In genomic region chr14:104138098-104138890, GRCh38 we compare ENCODE assay signal across 8 cellular contexts. TPM values are rescaled to one million over a fixed set of nuclear protein-coding genes. Genes with fewer than 3 reads are reported as not detected.
DNase-seq lines count a peak whose midpoint lies in the region; ATAC-seq and TF ChIP-seq lines count a peak whose summit lies in the region.

Gene KIF26A (plus strand): TSS chr14:104138587. CDS start chr14:104138723, 136 bp downstream.

- peak within 1 kb of the TSS; percentile 14 for H2AFZ ChIP-seq in neural cell (ENCODE audit: low read depth, low read length)

- POLR2A ChIA-PET in activated CD4-positive, alpha-beta T cell treated with anti-CD3 and anti-CD28 coated beads for 36 hours (lab: Charles Lee), result no interaction called here

- TF ChIP-seq POLR2A in erythroblast (IDR thresholded peaks at IDR 0.05; ENCODE audit: low read length), result peak; percentile 40

- peak; percentile 23 for ATAC-seq in activated CD4-positive, alpha-beta T cell treated with anti-CD3 and anti-CD28 coated beads for 36 hours
- ATAC-seq in HG02970 (IDR thresholded peaks at IDR 0.05; ENCODE audit: low FRiP score, unreplicated experiment), result no peak

- H3K27me3 ChIP-seq in neural cell (ENCODE audit: insufficient read depth, low read depth, low read length), result peaks cover 29% of the 10 kb centered on the region

- H3K36me3 Mint-ChIP-seq in activated CD4-positive, alpha-beta T cell treated with anti-CD3 and anti-CD28 coated beads for 36 hours (ENCODE audit: low read depth), result no peaks in the 10 kb centered on the region

- H3F3A ChIP-seq in neural cell (ENCODE audit: insufficient read depth, low read length, poor library complexity, severe bottlenecking), result no peaks in the 10 kb centered on the region

- no peak for TF ChIP-seq EP300 in neural cell (conservative IDR thresholded peaks at IDR 0.05; ENCODE audit: poor library complexity, severe bottlenecking)

- H3K4me3 Mint-ChIP-seq in activated CD4-positive, alpha-beta T cell treated with anti-CD3 and anti-CD28 coated beads for 36 hours, result peak within 1 kb of the TSS; percentile 36

- peak; percentile 52 for DNase-seq in activated CD4-positive, alpha-beta T cell treated with anti-CD3 and anti-CD28 coated beads for 36 hours
- DNase-seq in activated CD4-positive, alpha-beta T cell treated with anti-CD3 and anti-CD28 coated beads for 1 hour, result no peak
- peak; percentile 44 for DNase-seq in SK-MEL-5 (ENCODE audit: low read depth, low spot score)
- DNase-seq in erythroblast (lab: John Stamatoyannopoulos, UW), result peak; percentile 56 to 76
- DNase-seq in hepatic stellate cell (ENCODE audit: low spot score), result no peak
- DNase-seq in HPDE6-E6E7 (ENCODE audit: extremely low spot score), result no peak

- no peaks in the 10 kb centered on the region for H3K36me3 ChIP-seq in neural cell (ENCODE audit: insufficient read depth, low read length)

- H3K9me2 ChIP-seq in neural cell (ENCODE audit: insufficient read depth, low read length), result no peaks in the 10 kb centered on the region

- H3K4me3 ChIP-seq in neural cell (ENCODE audit: low read length), result peak within 1 kb of the TSS; percentile 95

- peaks cover 26% of the 10 kb centered on the region for H3K27me3 Mint-ChIP-seq in activated CD4-positive, alpha-beta T cell treated with anti-CD3 and anti-CD28 coated beads for 36 hours

- TF ChIP-seq CTCF in neural cell (IDR thresholded peaks at IDR 0.05; ENCODE audit: poor library complexity, severe bottlenecking), result no peak

- H3K9me3 Mint-ChIP-seq in activated CD4-positive, alpha-beta T cell treated with anti-CD3 and anti-CD28 coated beads for 36 hours (ENCODE audit: low read depth), result no peaks in the 10 kb centered on the region

- TF ChIP-seq RAD21 in neural cell (conservative IDR thresholded peaks at IDR 0.05), result no peak

- no peaks in the 10 kb centered on the region for H3K9me3 ChIP-seq in neural cell (ENCODE audit: low read length)

- peak within 1 kb of the TSS; percentile 73 for H3K4me2 ChIP-seq in neural cell (ENCODE audit: low read length)

- no peaks in the 10 kb centered on the region for H4K20me1 ChIP-seq in neural cell (ENCODE audit: insufficient read depth)

- intact Hi-C loops in activated CD4-positive, alpha-beta T cell treated with anti-CD3 and anti-CD28 coated beads for 36 hours (cut with DNase I, micrococcal nuclease), result loop anchor here in 1 of 2 experiments (5.0 kb wide), 2 partner anchors 424 to 504 kb away; no protein-coding TSS in a partner anchor

- peak within 1 kb of the TSS; percentile 72 for H3K9ac ChIP-seq in neural cell (ENCODE audit: low read length)

- peaks cover 16% of the 10 kb centered on the region for H3K79me2 ChIP-seq in neural cell (replicated peaks; ENCODE audit: insufficient read depth, low read length)

- in situ Hi-C loops in SK-MEL-5 (cut with HindIII; ENCODE audit: low pct_unique_long_range_greater_than_20kb, low sequenced_read_pairs), result no loop called here

- H3K27ac ChIP-seq in neural cell (ENCODE audit: low read length), result peak within 1 kb of the TSS; percentile 34

- peaks cover 4% of the 10 kb centered on the region for H3K4me1 Mint-ChIP-seq in activated CD4-positive, alpha-beta T cell treated with anti-CD3 and anti-CD28 coated beads for 36 hours

- H3K27ac Mint-ChIP-seq in activated CD4-positive, alpha-beta T cell treated with anti-CD3 and anti-CD28 coated beads for 36 hours, result no peak within 1 kb of the TSS

- CTCF ChIA-PET in activated CD4-positive, alpha-beta T cell treated with anti-CD3 and anti-CD28 coated beads for 36 hours (lab: Charles Lee), result no interaction called here

TF ChIP-seq in neural cell, 6 proteins besides CTCF, POLR2A, EP300 and RAD21:
- TF ChIP-seq MXI1 (conservative IDR thresholded peaks at IDR 0.05; ENCODE audit: poor library complexity, severe bottlenecking) (peak; percentile 30), TAF1 (IDR thresholded peaks at IDR 0.05; ENCODE audit: low read depth) (no peak)

RNA-seq across cellular contexts. Expression of gene KIF26A, which starts in this region (rescaled TPM):
- total RNA-seq in activated CD4-positive, alpha-beta T cell treated with anti-CD3 and anti-CD28 coated beads for 36 hours, result under 1 TPM; 0.21 to 0.28 TPM
- total RNA-seq in SK-MEL-5 (2014; rRNA removed; shearing (Covaris generic)), result 1.4 TPM in 2 replicates
- 3.2 and 5.2 TPM in 2 replicates for polyA plus RNA-seq in SK-MEL-5 (2015; cell fraction: cytosol; rRNA removed)
- 1.9 and 2.3 TPM in 2 replicates for polyA plus RNA-seq in SK-MEL-5 (2015; cell fraction: nucleus; rRNA removed)
- 11.2 and 12.2 TPM in 2 replicates for polyA plus RNA-seq in neural cell
- polyA minus RNA-seq in neural cell, result 24.1 and 31.9 TPM in 2 replicates

Comparison
In these comparisons a context has a peak if more than half of its experiments do, and no peak if none do; other contexts are left out.
1. Peak in DNase-seq and ATAC-seq in activated CD4-positive, alpha-beta T cell treated with anti-CD3 and anti-CD28 coated beads for 36 hours; RNA of the gene not detected or under 1 TPM.
2. DNase-seq: peak in SK-MEL-5 (single experiment) and erythroblast (2 of 2); none in activated CD4-positive, alpha-beta T cell treated with anti-CD3 and anti-CD28 coated beads for 1 hour (single experiment), hepatic stellate cell (single experiment) and HPDE6-E6E7 (single experiment).